Comparison of ENCODE assay signal across 1 cellular context in the genomic region with DNA sequence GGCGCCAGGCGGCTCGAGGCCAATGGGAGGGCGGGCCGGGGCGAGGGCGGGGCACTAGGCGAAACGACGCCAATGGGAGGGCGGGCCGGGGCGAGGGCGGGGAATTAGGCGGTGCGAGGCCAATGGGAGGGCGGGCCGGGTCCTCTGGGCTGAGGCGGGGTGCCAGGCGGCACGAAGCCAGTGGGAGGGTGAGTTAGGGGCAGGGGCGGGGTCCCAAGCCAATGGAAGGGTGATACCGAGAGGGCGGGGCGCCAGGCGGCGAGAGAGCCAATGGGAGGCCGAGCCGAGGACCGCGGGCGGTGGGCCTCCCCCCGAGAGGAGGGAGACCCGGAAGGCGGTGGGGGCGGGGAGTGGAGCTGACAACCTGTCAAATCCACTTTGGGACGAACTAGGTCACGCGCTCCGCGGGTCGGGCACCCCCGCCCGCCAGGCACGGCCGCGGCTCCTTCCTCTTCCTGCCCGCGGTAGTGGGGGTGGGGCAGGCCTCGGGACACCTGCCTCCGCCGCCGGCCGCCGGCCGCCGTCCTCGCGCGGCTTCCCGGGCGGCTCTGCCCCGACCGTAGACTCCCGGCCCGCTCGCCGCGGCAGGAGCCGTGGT.
A peak's percentile ranks its signal among the peaks of the same experiment; 100 is the strongest.
TF ChIP-seq lines count a peak whose summit lies in the region.

No MANE protein-coding gene starts in this region.

TF ChIP-seq in K562, 482 proteins besides CTCF, POLR2A, EP300 and RAD21 (continued from another document):
- peak; percentile 79 for TF ChIP-seq JUND (IDR thresholded peaks at IDR 0.05; ENCODE audit: borderline replicate concordance, low read depth, low read length)
- peak; percentile 14; the same call in 1 of the 3 replicates for TF ChIP-seq JUND (tag; IDR thresholded peaks at IDR 0.05; ENCODE audit: borderline replicate concordance, low read depth, low read length)
- no peak for TF ChIP-seq HNRNPH1 (optimal IDR thresholded peaks at IDR 0.05; ENCODE audit: low read depth, low read length)
- peak; percentile 86; the same call in 1 of the 2 replicates for TF ChIP-seq RREB1 (CRISPR knock-in tag; IDR thresholded peaks at IDR 0.05)
- TF ChIP-seq, protein P1, sequence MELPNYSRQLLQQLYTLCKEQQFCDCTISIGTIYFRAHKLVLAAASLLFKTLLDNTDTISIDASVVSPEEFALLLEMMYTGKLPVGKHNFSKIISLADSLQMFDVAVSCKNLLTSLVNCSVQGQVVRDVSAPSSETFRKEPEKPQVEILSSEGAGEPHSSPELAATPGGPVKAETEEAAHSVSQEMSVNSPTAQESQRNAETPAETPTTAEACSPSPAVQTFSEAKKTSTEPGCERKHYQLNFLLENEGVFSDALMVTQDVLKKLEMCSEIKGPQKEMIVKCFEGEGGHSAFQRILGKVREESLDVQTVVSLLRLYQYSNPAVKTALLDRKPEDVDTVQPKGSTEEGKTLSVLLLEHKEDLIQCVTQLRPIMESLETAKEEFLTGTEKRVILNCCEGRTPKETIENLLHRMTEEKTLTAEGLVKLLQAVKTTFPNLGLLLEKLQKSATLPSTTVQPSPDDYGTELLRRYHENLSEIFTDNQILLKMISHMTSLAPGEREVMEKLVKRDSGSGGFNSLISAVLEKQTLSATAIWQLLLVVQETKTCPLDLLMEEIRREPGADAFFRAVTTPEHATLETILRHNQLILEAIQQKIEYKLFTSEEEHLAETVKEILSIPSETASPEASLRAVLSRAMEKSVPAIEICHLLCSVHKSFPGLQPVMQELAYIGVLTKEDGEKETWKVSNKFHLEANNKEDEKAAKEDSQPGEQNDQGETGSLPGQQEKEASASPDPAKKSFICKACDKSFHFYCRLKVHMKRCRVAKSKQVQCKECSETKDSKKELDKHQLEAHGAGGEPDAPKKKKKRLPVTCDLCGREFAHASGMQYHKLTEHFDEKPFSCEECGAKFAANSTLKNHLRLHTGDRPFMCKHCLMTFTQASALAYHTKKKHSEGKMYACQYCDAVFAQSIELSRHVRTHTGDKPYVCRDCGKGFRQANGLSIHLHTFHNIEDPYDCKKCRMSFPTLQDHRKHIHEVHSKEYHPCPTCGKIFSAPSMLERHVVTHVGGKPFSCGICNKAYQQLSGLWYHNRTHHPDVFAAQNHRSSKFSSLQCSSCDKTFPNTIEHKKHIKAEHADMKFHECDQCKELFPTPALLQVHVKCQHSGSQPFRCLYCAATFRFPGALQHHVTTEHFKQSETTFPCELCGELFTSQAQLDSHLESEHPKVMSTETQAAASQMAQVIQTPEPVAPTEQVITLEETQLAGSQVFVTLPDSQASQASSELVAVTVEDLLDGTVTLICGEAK (IDR thresholded peaks at IDR 0.05): peak; percentile 65
- TF ChIP-seq, protein P1 (CRISPR knock-in tag; IDR thresholded peaks at IDR 0.05): no peak
- TF ChIP-seq CSDE1 (IDR thresholded peaks at IDR 0.05): no peak
- no peak for TF ChIP-seq MTA3 (IDR thresholded peaks at IDR 0.05; ENCODE audit: borderline replicate concordance)
- TF ChIP-seq PCBP1 (IDR thresholded peaks at IDR 0.05; ENCODE audit: low read depth, low read length, poor library complexity, severe bottlenecking): no peak
- no peak for TF ChIP-seq TCFL5 (CRISPR knock-in tag; conservative IDR thresholded peaks at IDR 0.05)
- TF ChIP-seq ZNF75A (CRISPR knock-in tag; IDR thresholded peaks at IDR 0.05): no peak; the same call in 1 of the 2 replicates
- peak; percentile 86 for TF ChIP-seq ZNF263 (CRISPR knock-in tag; IDR thresholded peaks at IDR 0.05; ENCODE audit: borderline replicate concordance)
- no peak for TF ChIP-seq ZC3H4 (CRISPR knock-in tag; IDR thresholded peaks at IDR 0.05; ENCODE audit: borderline replicate concordance)
- no peak for TF ChIP-seq BRD4 (IDR thresholded peaks at IDR 0.05)
- TF ChIP-seq ZNF217 (CRISPR knock-in tag; IDR thresholded peaks at IDR 0.05): no peak
- no peak for TF ChIP-seq RFX5 (IDR thresholded peaks at IDR 0.05; ENCODE audit: low read depth, low read length)
- TF ChIP-seq ATF1 (CRISPR knock-in tag; IDR thresholded peaks at IDR 0.05): no peak
- TF ChIP-seq ATF1 (tag; IDR thresholded peaks at IDR 0.05): no peak; the same call in 1 of the 2 replicates
- TF ChIP-seq NRF1 (conservative IDR thresholded peaks at IDR 0.05 in 1 of 2, IDR thresholded peaks at IDR 0.05 in 1 of 2): no peak
- TF ChIP-seq SMARCB1 (IDR thresholded peaks at IDR 0.05; ENCODE audit: insufficient read length, low read depth): no peak
- peak; percentile 97 for TF ChIP-seq BHLHE40 (IDR thresholded peaks at IDR 0.05; ENCODE audit: low read length)
- no peak for TF ChIP-seq ZC3H11A (IDR thresholded peaks at IDR 0.05; ENCODE audit: low read depth, low read length)
